Comparison of ENCODE assay signal across 11 cellular contexts in the genomic region with DNA sequence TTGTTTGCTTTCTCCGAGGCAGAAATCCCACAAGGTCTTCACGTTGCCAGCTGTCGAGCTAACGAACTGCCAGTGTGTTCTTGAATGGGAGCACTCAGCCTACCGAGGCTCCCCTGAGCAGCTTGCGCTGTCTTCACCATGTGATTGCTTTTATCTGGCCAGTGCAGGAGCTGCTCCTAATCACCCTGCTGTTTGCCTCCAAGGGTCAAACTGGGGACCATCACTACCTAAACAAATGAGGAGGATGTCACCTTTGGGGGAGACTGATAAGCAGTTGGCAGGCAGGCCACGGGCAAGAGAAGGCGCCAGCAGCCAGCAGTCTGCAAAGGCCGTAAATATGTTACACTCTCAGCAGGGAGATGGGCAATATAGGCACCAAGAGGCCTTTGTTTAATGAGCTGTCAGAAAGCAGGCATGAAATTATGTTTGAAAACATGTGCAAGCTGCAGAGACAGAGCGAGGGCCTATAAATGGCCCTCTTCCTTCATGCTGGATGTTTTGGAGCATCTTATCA.
DNase-seq lines count a peak whose midpoint lies in the region; ATAC-seq and TF ChIP-seq lines count a peak whose summit lies in the region.
"Had no signal": no experiment of that assay in that cellular context is flagged by ENCODE, and none has a peak within 500 bp of the region (broad histone marks: within the 10 kb centered on the region; RNA-seq: fewer than 3 reads in every experiment).

No MANE protein-coding gene starts in this region.

- peaks cover 9% of the 10 kb centered on the region for H3K27me3 Mint-ChIP-seq in glutamatergic neuron (ENCODE audit: unreplicated experiment)
- H3K27me3 Mint-ChIP-seq: stimulated activated naive B cell treated with anti-CD40 and anti-IgM and Interleukin-4, amounts not matched to agents 10 μg/mL and 1 μg/mL and 100 μg/mL, for 72 hours had no signal

- H3K27ac Mint-ChIP-seq in glutamatergic neuron (ENCODE audit: unreplicated experiment) = peak overlapping the region; percentile 100
- no peak overlapping the region for H3K27ac Mint-ChIP-seq in stimulated activated effector memory CD8-positive, alpha-beta T cell treated with anti-CD3 and anti-CD28 coated beads, Interleukin-12 subunit alpha, Interleukin-12 subunit beta, amount 100 ng/mL, for 72 hours
- H3K27ac Mint-ChIP-seq: stimulated activated naive B cell treated with anti-CD40 and anti-IgM and Interleukin-4, amounts not matched to agents 10 μg/mL and 1 μg/mL and 100 μg/mL, for 72 hours; T-helper 2 cell treated with Interferon-gamma antibody and Interleukin-4, amounts not matched to agents 5 μg/mL and 100 μg/mL, for 36 hours had no signal

- H3K36me3 Mint-ChIP-seq in glutamatergic neuron (ENCODE audit: unreplicated experiment) = no peaks in the 10 kb centered on the region
- no peaks in the 10 kb centered on the region for H3K36me3 Mint-ChIP-seq in stimulated activated effector memory CD8-positive, alpha-beta T cell treated with anti-CD3 and anti-CD28 coated beads, Interleukin-12 subunit alpha, Interleukin-12 subunit beta, amount 100 ng/mL, for 72 hours
- H3K36me3 Mint-ChIP-seq: stimulated activated naive B cell treated with anti-CD40 and anti-IgM and Interleukin-4, amounts not matched to agents 10 μg/mL and 1 μg/mL and 100 μg/mL, for 72 hours had no signal

- H3K9me3 Mint-ChIP-seq in glutamatergic neuron (ENCODE audit: unreplicated experiment) = peaks cover 20% of the 10 kb centered on the region
- no peaks in the 10 kb centered on the region for H3K9me3 Mint-ChIP-seq in stimulated activated effector memory CD8-positive, alpha-beta T cell treated with anti-CD3 and anti-CD28 coated beads, Interleukin-12 subunit alpha, Interleukin-12 subunit beta, amount 100 ng/mL, for 72 hours
- H3K9me3 Mint-ChIP-seq: stimulated activated naive B cell treated with anti-CD40 and anti-IgM and Interleukin-4, amounts not matched to agents 10 μg/mL and 1 μg/mL and 100 μg/mL, for 72 hours; T-helper 2 cell treated with Interferon-gamma antibody and Interleukin-4, amounts not matched to agents 5 μg/mL and 100 μg/mL, for 36 hours had no signal

- DNase-seq in NCI-H1092 treated with DMSO at 0.1 percent for 48 hours (lab: John Stamatoyannopoulos, UW) (peak; percentile 99), NCI-H2227 treated with DMSO at 0.1 percent for 48 hours (lab: John Stamatoyannopoulos, UW) (peak; percentile 82), glutamatergic neuron (peak; percentile 77), kidney tubule cell (ENCODE audit: low spot score) (no peak), T-helper 9 cell (no peak), NCI-H1048 (lab: John Stamatoyannopoulos, UW) (no peak)
- no peak for DNase-seq in stimulated activated effector memory CD8-positive, alpha-beta T cell treated with anti-CD3 and anti-CD28 coated beads, Interleukin-12 subunit alpha, Interleukin-12 subunit beta, amount 100 ng/mL, for 72 hours (ENCODE audit: low spot score in 2 of 2)
- DNase-seq: stimulated activated CD4-positive, alpha-beta T cell treated with anti-CD3 and anti-CD28 coated beads, Interleukin-2, amount 100 ng/mL, for 24 hours; stimulated activated naive B cell treated with anti-CD40 and anti-IgM and Interleukin-4, amounts not matched to agents 10 μg/mL and 1 μg/mL and 100 μg/mL, for 72 hours had no signal

- peak overlapping the region; percentile 76 for H3K4me3 Mint-ChIP-seq in glutamatergic neuron (ENCODE audit: unreplicated experiment)
- no peak overlapping the region for H3K4me3 Mint-ChIP-seq in stimulated activated effector memory CD8-positive, alpha-beta T cell treated with anti-CD3 and anti-CD28 coated beads, Interleukin-12 subunit alpha, Interleukin-12 subunit beta, amount 100 ng/mL, for 72 hours
- H3K4me3 Mint-ChIP-seq: stimulated activated naive B cell treated with anti-CD40 and anti-IgM and Interleukin-4, amounts not matched to agents 10 μg/mL and 1 μg/mL and 100 μg/mL, for 72 hours; T-helper 2 cell treated with Interferon-gamma antibody and Interleukin-4, amounts not matched to agents 5 μg/mL and 100 μg/mL, for 36 hours had no signal

- TF ChIP-seq CTCF in glutamatergic neuron (IDR thresholded peaks at IDR 0.05; ENCODE audit: partially characterized antibody, unreplicated experiment) = no peak

- peak; percentile 32 for ATAC-seq in stimulated activated effector memory CD8-positive, alpha-beta T cell treated with anti-CD3 and anti-CD28 coated beads, Interleukin-12 subunit alpha, Interleukin-12 subunit beta, amount 100 ng/mL, for 72 hours
- ATAC-seq in GM18858 (IDR thresholded peaks at IDR 0.05; ENCODE audit: unreplicated experiment) = no peak

- H3K4me1 Mint-ChIP-seq in glutamatergic neuron (ENCODE audit: low read depth, unreplicated experiment) = peaks cover 49% of the 10 kb centered on the region
- H3K4me1 Mint-ChIP-seq in stimulated activated effector memory CD8-positive, alpha-beta T cell treated with anti-CD3 and anti-CD28 coated beads, Interleukin-12 subunit alpha, Interleukin-12 subunit beta, amount 100 ng/mL, for 72 hours = peaks cover 7% of the 10 kb centered on the region

Comparison
In these comparisons a context has a peak if more than half of its experiments do, and no peak if none do; other contexts are left out.
1. DNase-seq: peak in NCI-H1092 treated with DMSO at 0.1 percent for 48 hours (single experiment), NCI-H2227 treated with DMSO at 0.1 percent for 48 hours (single experiment) and glutamatergic neuron (single experiment); none in stimulated activated effector memory CD8-positive, alpha-beta T cell treated with anti-CD3 and anti-CD28 coated beads, Interleukin-12 subunit alpha, Interleukin-12 subunit beta, amount 100 ng/mL, for 72 hours (0 of 2), kidney tubule cell (single experiment), T-helper 9 cell (single experiment) and NCI-H1048 (single experiment).